ENCODE assay signal across 8 cellular contexts in the genomic region with DNA sequence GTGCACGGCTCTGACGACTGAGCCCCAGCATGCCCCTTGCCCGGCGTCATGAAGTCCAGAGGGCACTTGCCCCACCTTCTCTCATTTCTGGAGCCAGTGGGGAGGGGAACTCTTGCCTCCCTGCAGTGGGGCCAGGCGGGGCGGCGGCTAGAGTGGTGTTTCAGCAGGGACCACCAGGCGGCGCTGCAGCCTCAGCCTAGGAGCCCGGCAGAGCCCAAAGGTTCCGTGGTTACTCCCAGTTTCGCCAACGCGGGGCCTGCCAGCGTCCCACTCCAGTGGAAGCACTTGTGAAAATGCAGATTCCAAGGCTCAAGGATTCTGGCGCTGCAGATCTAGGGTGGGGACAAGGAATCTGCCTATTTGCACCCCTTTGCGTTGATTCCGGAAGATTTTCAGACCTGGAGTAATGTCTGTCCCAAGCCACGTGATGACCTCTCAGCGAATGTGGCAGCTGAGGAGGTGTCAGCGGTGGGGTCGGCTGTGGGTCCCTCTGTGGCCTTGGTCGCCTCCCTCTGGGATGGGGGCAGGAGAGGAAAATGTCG. TPM values are rescaled to one million over a fixed set of nuclear protein-coding genes. Genes with fewer than 3 reads are reported as not detected.
DNase-seq lines count a peak whose midpoint lies in the region; ATAC-seq, FAIRE-seq and TF ChIP-seq lines count a peak whose summit lies in the region.

No MANE protein-coding gene starts in this region.

- FAIRE-seq in HTR-8/SVneo (lab: Jason Lieb, UNC): peak; percentile 62

- H2AFZ ChIP-seq in PC-9: no peak overlapping the region
- H2AFZ ChIP-seq in neural cell (ENCODE audit: low read depth, low read length): no peak overlapping the region

- H3K4me3 ChIP-seq in PC-9 (no peak overlapping the region), foreskin fibroblast (ENCODE audit: low read depth in 1 of 2, low read length in 2 of 2) (no peak overlapping the region), neural cell (ENCODE audit: low read length) (no peak overlapping the region)

- 0 out of 2 replicates have a peak, but pooled peaks cover under 1% of the 10 kb centered on the region for H3K27me3 ChIP-seq in PC-9 (ENCODE audit: insufficient read depth, low read depth)
- H3K27me3 ChIP-seq in neural cell (ENCODE audit: insufficient read depth, low read depth, low read length): no peaks in the 10 kb centered on the region

- peak; percentile 99 for TF ChIP-seq RAD21 in neural cell (conservative IDR thresholded peaks at IDR 0.05)

- TF ChIP-seq CTCF in PC-9 (conservative IDR thresholded peaks at IDR 0.05) (peak; percentile 99), foreskin fibroblast (IDR thresholded peaks at IDR 0.05; ENCODE audit: low read depth, low read length) (peak; percentile 96), neural cell (IDR thresholded peaks at IDR 0.05; ENCODE audit: poor library complexity, severe bottlenecking) (peak; percentile 98)

- H4K20me1 ChIP-seq in PC-9 (ENCODE audit: insufficient read depth) (no peaks in the 10 kb centered on the region), neural cell (ENCODE audit: insufficient read depth) (no peaks in the 10 kb centered on the region)

- intact Hi-C loops in PC-9 (cut with micrococcal nuclease; ENCODE audit: unreplicated experiment): loop anchor here (1.0 to 5.0 kb wide), 5 partner anchors 106 to 484 kb away; a partner anchor contains a TSS

- H3K79me2 ChIP-seq in PC-9 (ENCODE audit: low read depth): no peaks in the 10 kb centered on the region
- no peaks in the 10 kb centered on the region for H3K79me2 ChIP-seq in neural cell (replicated peaks; ENCODE audit: insufficient read depth, low read length)

- DNase-seq in Daoy (ENCODE audit: low read depth) (peak; percentile 69), HTR-8/SVneo (ENCODE audit: insufficient read length, low spot score) (peak; percentile 73), PC-9 (peak in 1 of 2 experiments; percentile 72), foreskin fibroblast (peak; percentile 35 to 77), ureter (ENCODE audit: low spot score) (peak; percentile 74)
- DNase-seq in activated T-helper 9 cell treated with anti-CD3 and anti-CD28 coated beads, Interleukin-2, amount 50 U/mL, for 16 hours (ENCODE audit: low read depth): peak; percentile 36

- H3K36me3 ChIP-seq in PC-9 (ENCODE audit: low read depth) (no peaks in the 10 kb centered on the region), neural cell (ENCODE audit: insufficient read depth, low read length) (no peaks in the 10 kb centered on the region)

- H3K9me2 ChIP-seq in PC-9 (ENCODE audit: insufficient read depth) (no peaks in the 10 kb centered on the region), neural cell (ENCODE audit: insufficient read depth, low read length) (no peaks in the 10 kb centered on the region)

- no TSS peak for BruUV-seq in PC-9 (replicated peaks; lab: Mats Ljungman, UMichigan)

- ATAC-seq in HG02884 (IDR thresholded peaks at IDR 0.05; ENCODE audit: unreplicated experiment): no peak

- no peak overlapping the region for H3K9ac ChIP-seq in neural cell (ENCODE audit: low read length)

- no peaks in the 10 kb centered on the region for H3K4me1 ChIP-seq in PC-9 (replicated peaks; ENCODE audit: insufficient read depth)

- POLR2A ChIA-PET in PC-9 (lab: Charles Lee; ENCODE audit: unreplicated experiment): no interaction called here

- no peak overlapping the region for H3K4me2 ChIP-seq in PC-9
- no peak overlapping the region for H3K4me2 ChIP-seq in neural cell (ENCODE audit: low read length)

- CTCF ChIA-PET in PC-9 (lab: Charles Lee): interaction anchor here (0.9 to 1.4 kb wide), 2 partner anchors 154 to 484 kb away, joined by 3 read pairs; no protein-coding TSS in a partner anchor

- no peaks in the 10 kb centered on the region for H3F3A ChIP-seq in PC-9 (ENCODE audit: insufficient read depth, low read depth)
- H3F3A ChIP-seq in neural cell (ENCODE audit: insufficient read depth, low read length, poor library complexity, severe bottlenecking): no peaks in the 10 kb centered on the region

- no peaks in the 10 kb centered on the region for H3K9me3 ChIP-seq in PC-9 (ENCODE audit: insufficient read depth, low read depth)
- H3K9me3 ChIP-seq in neural cell (ENCODE audit: low read length): no peaks in the 10 kb centered on the region

- H3K27ac ChIP-seq in PC-9 (no peak overlapping the region), neural cell (ENCODE audit: low read length) (no peak overlapping the region)

- TF ChIP-seq EP300 in neural cell (conservative IDR thresholded peaks at IDR 0.05; ENCODE audit: poor library complexity, severe bottlenecking): peak; percentile 16

TF ChIP-seq in neural cell, 6 proteins besides CTCF, POLR2A, EP300 and RAD21:
- peak; percentile 99 for TF ChIP-seq SMC3 (conservative IDR thresholded peaks at IDR 0.05; ENCODE audit: poor library complexity)
- TF ChIP-seq, protein P1, sequence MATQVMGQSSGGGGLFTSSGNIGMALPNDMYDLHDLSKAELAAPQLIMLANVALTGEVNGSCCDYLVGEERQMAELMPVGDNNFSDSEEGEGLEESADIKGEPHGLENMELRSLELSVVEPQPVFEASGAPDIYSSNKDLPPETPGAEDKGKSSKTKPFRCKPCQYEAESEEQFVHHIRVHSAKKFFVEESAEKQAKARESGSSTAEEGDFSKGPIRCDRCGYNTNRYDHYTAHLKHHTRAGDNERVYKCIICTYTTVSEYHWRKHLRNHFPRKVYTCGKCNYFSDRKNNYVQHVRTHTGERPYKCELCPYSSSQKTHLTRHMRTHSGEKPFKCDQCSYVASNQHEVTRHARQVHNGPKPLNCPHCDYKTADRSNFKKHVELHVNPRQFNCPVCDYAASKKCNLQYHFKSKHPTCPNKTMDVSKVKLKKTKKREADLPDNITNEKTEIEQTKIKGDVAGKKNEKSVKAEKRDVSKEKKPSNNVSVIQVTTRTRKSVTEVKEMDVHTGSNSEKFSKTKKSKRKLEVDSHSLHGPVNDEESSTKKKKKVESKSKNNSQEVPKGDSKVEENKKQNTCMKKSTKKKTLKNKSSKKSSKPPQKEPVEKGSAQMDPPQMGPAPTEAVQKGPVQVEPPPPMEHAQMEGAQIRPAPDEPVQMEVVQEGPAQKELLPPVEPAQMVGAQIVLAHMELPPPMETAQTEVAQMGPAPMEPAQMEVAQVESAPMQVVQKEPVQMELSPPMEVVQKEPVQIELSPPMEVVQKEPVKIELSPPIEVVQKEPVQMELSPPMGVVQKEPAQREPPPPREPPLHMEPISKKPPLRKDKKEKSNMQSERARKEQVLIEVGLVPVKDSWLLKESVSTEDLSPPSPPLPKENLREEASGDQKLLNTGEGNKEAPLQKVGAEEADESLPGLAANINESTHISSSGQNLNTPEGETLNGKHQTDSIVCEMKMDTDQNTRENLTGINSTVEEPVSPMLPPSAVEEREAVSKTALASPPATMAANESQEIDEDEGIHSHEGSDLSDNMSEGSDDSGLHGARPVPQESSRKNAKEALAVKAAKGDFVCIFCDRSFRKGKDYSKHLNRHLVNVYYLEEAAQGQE (IDR thresholded peaks at IDR 0.05; ENCODE audit: borderline replicate concordance): no peak

RNA-seq across cellular contexts. Expression of a gene that starts 55.7 kb away (rescaled TPM):
- 42.7 and 48.5 TPM in 2 replicates for total RNA-seq in Daoy (2014; rRNA removed; shearing (Covaris generic))
- total RNA-seq in PC-9 (2021): 30.7 and 46.0 TPM in 2 replicates
- polyA plus RNA-seq in neural cell: 0.84 and 2.3 TPM in 2 replicates
- not detected in 2 replicates for polyA minus RNA-seq in neural cell
- total RNA-seq in ureter: 148 TPM
